Comparison of ENCODE assay signal across 7 cellular contexts in genomic region chr1:184755226-184756065, GRCh38. TPM values are rescaled to one million over a fixed set of nuclear protein-coding genes. Genes with fewer than 3 reads are reported as not detected.
DNase-seq lines count a peak whose midpoint lies in the region; ATAC-seq and TF ChIP-seq lines count a peak whose summit lies in the region.

No MANE protein-coding gene starts in this region.

- peak overlapping the region; percentile 19 for H2AFZ ChIP-seq in Karpas-422 (ENCODE audit: low read length)

- peak; percentile 64 for DNase-seq in Karpas-422
- DNase-seq in activated effector memory CD4-positive, alpha-beta T cell treated with Interleukin-2 at 50 U/mL for 16 hours, result peak; percentile 6
- DNase-seq in heart right ventricle, result no peak
- DNase-seq in putamen (ENCODE audit: low spot score), result peak; percentile 58

- H3F3A ChIP-seq in DOHH2 (ENCODE audit: control insufficient read depth, insufficient read depth), result no peaks in the 10 kb centered on the region

- peaks cover 24% of the 10 kb centered on the region for H3K4me1 ChIP-seq in DOHH2 (ENCODE audit: control insufficient read depth, low read length)
- H3K4me1 ChIP-seq in Karpas-422 (ENCODE audit: low read length), result peaks cover 23% of the 10 kb centered on the region
- H3K4me1 ChIP-seq in heart right ventricle, result peaks cover 0 to 35% (median 20%) of the 10 kb centered on the region in 9 donors

- H3K9me3 ChIP-seq in DOHH2 (ENCODE audit: control insufficient read depth, insufficient read depth, low read length), result no peaks in the 10 kb centered on the region
- no peaks in the 10 kb centered on the region for H3K9me3 ChIP-seq in Karpas-422 (ENCODE audit: low read length)
- no peaks in the 10 kb centered on the region for H3K9me3 ChIP-seq in heart right ventricle

- H3K27ac ChIP-seq in DOHH2 (ENCODE audit: low read depth, low read length) (peak overlapping the region; percentile 20; the same call in 1 of the 2 replicates), Karpas-422 (ENCODE audit: low read length) (no peak overlapping the region), heart right ventricle (peak overlapping the region; percentile 21 to 98 (median 92))

- ATAC-seq in GM21381 (IDR thresholded peaks at IDR 0.05; ENCODE audit: unreplicated experiment), result peak; percentile 6
- ATAC-seq in heart right ventricle, result peak in 7 of 8 donors; percentile 0 to 32 (median 27)
- no peak for ATAC-seq in GM21360 (IDR thresholded peaks at IDR 0.05; ENCODE audit: unreplicated experiment)

- H3K4me2 ChIP-seq in DOHH2 (ENCODE audit: low read length) (peak overlapping the region; percentile 98), Karpas-422 (ENCODE audit: low read depth, low read length, poor library complexity, severe bottlenecking) (peak overlapping the region; percentile 70)

- peak overlapping the region; percentile 69 for H3K9ac ChIP-seq in Karpas-422 (ENCODE audit: low read length)

- H3K9me2 ChIP-seq in DOHH2 (replicated peaks; ENCODE audit: control insufficient read depth, low read length) (no peaks in the 10 kb centered on the region), Karpas-422 (replicated peaks; ENCODE audit: insufficient read depth, low read length) (no peaks in the 10 kb centered on the region)

- no peak for TF ChIP-seq CTCF in DOHH2 (IDR thresholded peaks at IDR 0.05; ENCODE audit: low read depth, low read length, poor library complexity, severe bottlenecking)
- no peak for TF ChIP-seq CTCF in heart right ventricle (IDR thresholded peaks at IDR 0.05)

- whole genome bisulfite sequencing in heart right ventricle, 2 donors, result 4 to 5% methylated on average over 26 to 27 of the region's 27 CpGs

- H3K79me2 ChIP-seq in DOHH2 (ENCODE audit: control insufficient read depth, low read length) (peaks cover 39% of the 10 kb centered on the region), Karpas-422 (ENCODE audit: low read length) (peaks cover 37% of the 10 kb centered on the region)

- H3K27me3 ChIP-seq in DOHH2 (ENCODE audit: control insufficient read depth, low read length), result no peaks in the 10 kb centered on the region
- no peaks in the 10 kb centered on the region for H3K27me3 ChIP-seq in Karpas-422 (ENCODE audit: low read length)
- no peaks in the 10 kb centered on the region for H3K27me3 ChIP-seq in heart right ventricle

- H3K4me3 ChIP-seq in DOHH2 (ENCODE audit: low read length) (peak overlapping the region; percentile 97), Karpas-422 (ENCODE audit: low read length) (peak overlapping the region; percentile 68), heart right ventricle (peak overlapping the region; percentile 44 to 98 (median 93))

- H4K20me1 ChIP-seq in DOHH2 (ENCODE audit: control insufficient read depth, insufficient read depth, low read depth, low read length) (no peaks in the 10 kb centered on the region), Karpas-422 (ENCODE audit: insufficient read depth, low read depth, low read length) (no peaks in the 10 kb centered on the region)

- intact Hi-C loops in heart right ventricle (cut with DNase I), result loop anchor here in 1 of 10 donors (1.0 kb wide), 1 partner anchor 402 kb away; the partner anchor contains the start of gene SWT1

- H3K36me3 ChIP-seq in DOHH2 (ENCODE audit: control insufficient read depth, low read length) (peaks cover 8% of the 10 kb centered on the region), Karpas-422 (ENCODE audit: insufficient read depth, low read length) (no peaks in the 10 kb centered on the region), heart right ventricle (no peaks in the 10 kb centered on the region)

RNA-seq across cellular contexts. Expression of gene EDEM3, which starts 0.8 kb away (rescaled TPM):
- total RNA-seq in Karpas-422 (2014; rRNA removed; shearing (Covaris generic); ENCODE audit: low replicate concordance), result 28.9 and 49.7 TPM in 2 replicates
- 10 to 100 TPM; 12.1 to 26.8 (median 18.4) TPM for total RNA-seq in heart right ventricle
- polyA plus RNA-seq in heart right ventricle, result 10 to 100 TPM in 1 of 2 donors, 1 to 10 TPM in 1; 7.8 to 10.9 TPM

Comparison
In these comparisons a context has a peak if more than half of its experiments do, and no peak if none do; other contexts are left out.
1. DNase-seq: peak in Karpas-422 (single experiment), activated effector memory CD4-positive, alpha-beta T cell treated with Interleukin-2 at 50 U/mL for 16 hours (single experiment) and putamen (single experiment); none in heart right ventricle (0 of 2).
2. Peak in every context shown above with its lines, with median percentiles within 50 percentile points of each other: H3K4me3 ChIP-seq.